In the genomic region with DNA sequence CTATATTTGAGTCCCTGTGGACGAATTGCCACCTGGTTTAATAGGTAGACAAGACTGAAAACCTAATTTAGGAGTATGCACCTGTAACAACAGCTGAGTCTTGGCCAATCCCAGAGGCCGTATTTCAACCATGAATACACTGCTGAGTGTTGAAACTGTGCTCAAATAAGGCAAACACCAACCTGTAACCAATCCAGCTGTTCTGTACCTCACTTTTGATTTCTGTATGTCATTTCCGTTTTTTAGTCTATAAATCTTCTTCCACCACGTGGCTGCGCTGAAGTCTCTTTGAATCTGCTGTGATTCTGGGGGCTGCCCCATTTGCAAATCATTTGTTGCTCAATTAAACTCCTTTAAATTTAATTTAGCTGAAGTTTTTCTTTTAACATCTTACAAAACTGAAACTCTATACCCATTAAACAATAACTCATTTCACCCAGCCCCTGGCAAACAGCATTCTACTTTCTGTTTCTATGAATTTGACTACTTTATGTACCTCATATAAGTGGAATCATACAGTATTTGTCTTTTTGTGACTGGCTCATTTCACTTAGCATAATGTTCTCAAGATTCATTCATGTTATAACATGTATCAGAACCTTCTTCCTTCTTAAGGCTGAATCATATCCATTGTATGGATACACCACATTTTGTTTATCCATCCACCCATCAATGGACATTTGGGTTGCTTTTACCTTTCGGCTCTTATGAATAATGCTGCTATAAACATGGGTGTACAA, we compare ENCODE assay signal across 10 cellular contexts. TPM values are rescaled to one million over a fixed set of nuclear protein-coding genes. Genes with fewer than 3 reads are reported as not detected.
DNase-seq lines count a peak whose midpoint lies in the region; ATAC-seq, FAIRE-seq and TF ChIP-seq lines count a peak whose summit lies in the region.
"Had no signal": no experiment of that assay in that cellular context is flagged by ENCODE, and none has a peak within 500 bp of the region (broad histone marks: within the 10 kb centered on the region; RNA-seq: fewer than 3 reads in every experiment).

No MANE protein-coding gene starts in this region.

- DNase-seq in K562 (ENCODE audit: extremely low read depth in 1 of 4, low spot score in 3 of 4) (no peak), foreskin fibroblast (no peak), RWPE1 (ENCODE audit: low spot score) (no peak), 8988T (no peak), NCI-H82 (lab: John Stamatoyannopoulos, UW) (no peak)
- DNase-seq: activated gamma-delta T cell treated with Interleukin-2 at 50 U/mL for 16 hours, upper lobe of left lung had no signal

- H3K9me1 ChIP-seq in K562 (ENCODE audit: control insufficient read depth, insufficient read depth, low read length): no peaks in the 10 kb centered on the region

- H3K4me1 ChIP-seq in DOHH2 (ENCODE audit: control insufficient read depth, low read length): peaks cover 12% of the 10 kb centered on the region
- no peaks in the 10 kb centered on the region for H3K4me1 ChIP-seq in K562 (replicated peaks in 1 of 2; ENCODE audit: control insufficient read depth in 2 of 2, insufficient read depth in 2 of 2, low read length in 2 of 2)
- H3K4me1 ChIP-seq: upper lobe of left lung had no signal

- no peak overlapping the region for H3K4me3 ChIP-seq in DOHH2 (ENCODE audit: low read length)
- H3K4me3 ChIP-seq in K562: no peak overlapping the region
- no peak overlapping the region for H3K4me3 ChIP-seq in foreskin fibroblast (ENCODE audit: low read depth in 1 of 2, low read length in 2 of 2)
- H3K4me3 ChIP-seq: upper lobe of left lung had no signal

- intact Hi-C loops in K562 (cut with micrococcal nuclease): no loop called here

- no peak for TF ChIP-seq RAD21 in K562 (CRISPR knock-in tag; conservative IDR thresholded peaks at IDR 0.05 in 1 of 2, IDR thresholded peaks at IDR 0.05 in 1 of 2)

- H3K9me3 ChIP-seq in DOHH2 (ENCODE audit: control insufficient read depth, insufficient read depth, low read length) (no peaks in the 10 kb centered on the region), K562 (replicated peaks; ENCODE audit: control insufficient read depth, insufficient read depth, low read depth, low read length) (no peaks in the 10 kb centered on the region)
- H3K9me3 ChIP-seq: upper lobe of left lung had no signal

- BruUV-seq in K562 (replicated peaks; lab: Mats Ljungman, UMichigan): no TSS peak

- H2AFZ ChIP-seq in K562 (ENCODE audit: low read depth, low read length): no peak overlapping the region

- no peak overlapping the region for H3K9ac ChIP-seq in K562 (ENCODE audit: insufficient read depth in 1 of 2, low read depth in 2 of 2, low read length in 2 of 2)

- CTCF ChIA-PET in K562 (lab: Yijun Ruan, JAX; ENCODE audit: low intra/inter-chr PET ratio): no interaction called here
- CTCF ChIA-PET in RWPE1 (lab: Yijun Ruan, JAX): interaction anchor here (0.6 kb wide), 1 partner anchor 613 kb away, joined by 3 read pairs; no protein-coding TSS in a partner anchor

- H3K27ac ChIP-seq in DOHH2 (ENCODE audit: low read depth, low read length): no peak overlapping the region
- no peak overlapping the region for H3K27ac ChIP-seq in K562 (ENCODE audit: extremely low read depth, low read depth, low read length)
- H3K27ac ChIP-seq in RWPE1: no peak overlapping the region
- H3K27ac ChIP-seq: upper lobe of left lung had no signal

- peak overlapping the region; percentile 6; the same call in 1 of the 2 replicates for H3K4me2 ChIP-seq in DOHH2 (ENCODE audit: low read length)
- no peak overlapping the region for H3K4me2 ChIP-seq in K562 (ENCODE audit: insufficient read depth, low read length)

- POLR2A ChIA-PET in K562 (lab: Yijun Ruan, JAX): interaction anchor here (0.8 kb wide), 1 partner anchor 11 kb away, joined by 3 read pairs; no protein-coding TSS in a partner anchor
- POLR2A ChIA-PET in RWPE1 (lab: Yijun Ruan, JAX; ENCODE audit: low non-redundant PET): no interaction called here

- no peaks in the 10 kb centered on the region for H3K9me2 ChIP-seq in DOHH2 (replicated peaks; ENCODE audit: control insufficient read depth, low read length)

- no peak for TF ChIP-seq EP300 in K562 (IDR thresholded peaks at IDR 0.05; ENCODE audit: low read length)

- H3K27me3 ChIP-seq in DOHH2 (ENCODE audit: control insufficient read depth, low read length) (peaks cover 7% of the 10 kb centered on the region; the same call in 1 of the 2 replicates), K562 (ENCODE audit: control insufficient read depth in 2 of 2, insufficient read depth in 2 of 2, low read length in 2 of 2) (peaks cover 13 to 20% of the 10 kb centered on the region in 2 experiments; a peak in 4 of 5 replicates)
- H3K27me3 ChIP-seq: upper lobe of left lung had no signal

- ATAC-seq in GM19467 (IDR thresholded peaks at IDR 0.05; ENCODE audit: unreplicated experiment): peak; percentile 71
- peak; percentile 56 for ATAC-seq in HG03439 (IDR thresholded peaks at IDR 0.05; ENCODE audit: unreplicated experiment)
- ATAC-seq in K562: no peak

- H3K36me3 ChIP-seq in DOHH2 (ENCODE audit: control insufficient read depth, low read length) (no peaks in the 10 kb centered on the region), K562 (ENCODE audit: control insufficient read depth, insufficient read depth, low read length) (no peaks in the 10 kb centered on the region)
- H3K36me3 ChIP-seq: upper lobe of left lung had no signal

- peak; percentile 51 for FAIRE-seq in K562 (lab: Jason Lieb, UNC)

- H3K79me2 ChIP-seq in DOHH2 (ENCODE audit: control insufficient read depth, low read length) (no peaks in the 10 kb centered on the region), K562 (ENCODE audit: control insufficient read depth, insufficient read depth, low read length) (no peaks in the 10 kb centered on the region)

- H3F3A ChIP-seq in DOHH2 (ENCODE audit: control insufficient read depth, insufficient read depth): no peaks in the 10 kb centered on the region

- H4K20me1 ChIP-seq in DOHH2 (ENCODE audit: control insufficient read depth, insufficient read depth, low read depth, low read length) (no peaks in the 10 kb centered on the region), K562 (replicated peaks; ENCODE audit: control insufficient read depth, insufficient read depth, low read length) (no peaks in the 10 kb centered on the region)

- TF ChIP-seq CTCF in DOHH2 (IDR thresholded peaks at IDR 0.05; ENCODE audit: low read depth, low read length, poor library complexity, severe bottlenecking): no peak
- TF ChIP-seq CTCF in K562 (IDR thresholded peaks at IDR 0.05 in 2 of 3, conservative IDR thresholded peaks at IDR 0.05 in 1 of 3; ENCODE audit: insufficient read depth in 2 of 3, low read depth in 1 of 3, low read length in 3 of 3): no peak
- TF ChIP-seq CTCF in foreskin fibroblast (IDR thresholded peaks at IDR 0.05; ENCODE audit: low read depth, low read length): no peak
- no peak for TF ChIP-seq CTCF in RWPE1 (conservative IDR thresholded peaks at IDR 0.05; ENCODE audit: low read depth)

- 1% methylated on average over 6 of the region's 6 CpGs for WGBS in K562 (ENCODE audit: insufficient coverage, low coverage, missing lambda C conversion rate)

- TF ChIP-seq POLR2A in K562 (conservative IDR thresholded peaks at IDR 0.05): no peak

- in situ Hi-C loops in K562 (cut with MboI): no loop called here

TF ChIP-seq in K562, 482 proteins besides CTCF, POLR2A, EP300 and RAD21 (continues in another document):
- peak; percentile 38 for TF ChIP-seq MEIS2 (IDR thresholded peaks at IDR 0.05; ENCODE audit: partially characterized antibody)
- TF ChIP-seq, protein P1, sequence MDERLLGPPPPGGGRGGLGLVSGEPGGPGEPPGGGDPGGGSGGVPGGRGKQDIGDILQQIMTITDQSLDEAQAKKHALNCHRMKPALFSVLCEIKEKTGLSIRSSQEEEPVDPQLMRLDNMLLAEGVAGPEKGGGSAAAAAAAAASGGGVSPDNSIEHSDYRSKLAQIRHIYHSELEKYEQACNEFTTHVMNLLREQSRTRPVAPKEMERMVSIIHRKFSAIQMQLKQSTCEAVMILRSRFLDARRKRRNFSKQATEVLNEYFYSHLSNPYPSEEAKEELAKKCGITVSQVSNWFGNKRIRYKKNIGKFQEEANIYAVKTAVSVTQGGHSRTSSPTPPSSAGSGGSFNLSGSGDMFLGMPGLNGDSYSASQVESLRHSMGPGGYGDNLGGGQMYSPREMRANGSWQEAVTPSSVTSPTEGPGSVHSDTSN (CRISPR knock-in tag; IDR thresholded peaks at IDR 0.05; ENCODE audit: low read depth): no peak
- TF ChIP-seq, protein P1 (tag; conservative IDR thresholded peaks at IDR 0.05; ENCODE audit: low read depth): peak; percentile 32; the same call in 1 of the 2 replicates
- TF ChIP-seq CBX8 (IDR thresholded peaks at IDR 0.05; ENCODE audit: borderline replicate concordance, extremely low read depth, low read depth, low read length, poor library complexity, severe bottlenecking): peak; percentile 83
- no peak for TF ChIP-seq ZBTB8A (IDR thresholded peaks at IDR 0.05; ENCODE audit: partially characterized antibody)
- TF ChIP-seq ASH1L (IDR thresholded peaks at IDR 0.05; ENCODE audit: borderline replicate concordance, low read depth, partially characterized antibody): no peak

RNA-seq across cellular contexts. Expression of a gene that starts 7.5 kb away (rescaled TPM):
- total RNA-seq in K562 (2011; cell fraction: chromatin; rRNA removed; ENCODE audit: low replicate concordance): 9.5 and 20.9 TPM in 2 replicates
- 5.9 and 6.2 TPM in 2 replicates for total RNA-seq in K562 (2011; cell fraction: nucleolus; rRNA removed)
- 13.0 and 14.9 TPM in 2 replicates for total RNA-seq in K562 (2011; cell fraction: nucleoplasm; rRNA removed)
- total RNA-seq in K562 (2014; rRNA removed) (7.8 and 9.1 TPM in 2 replicates), K562 (2014; rRNA removed; fragmentation: Illumina TruSeq; extraction: Trizol) (10.3 and 13.4 TPM in 2 replicates), K562 (2015; rRNA removed; fragmentation: Illumina TruSeq; extraction: Trizol) (4.9 and 5.4 TPM in 2 replicates), K562 (2021) (12.0 and 12.3 TPM in 2 replicates)
- polyA plus RNA-seq in K562 (2011; rRNA removed) (34.4 and 37.4 TPM in 2 replicates), K562 (2014; fragmentation: Illumina TruSeq; extraction: Trizol) (10.9 and 11.9 TPM in 2 replicates), K562 (2014; fragmentation: Nextera tagmentation; extraction: Ambion mirVana) (10 to 100 TPM; 19.0 to 23.8 TPM), K562 (2014; rRNA removed) (13.5 and 15.0 TPM in 2 replicates)
- 14.7 and 17.6 TPM in 2 replicates for polyA plus RNA-seq in K562 (2011; cell fraction: cytosol; rRNA removed)
- polyA plus RNA-seq in K562 (2011; cell fraction: nucleus; rRNA removed): 10.9 and 20.4 TPM in 2 replicates
- 12.8 and 40.6 TPM in 2 replicates for polyA plus RNA-seq in K562 (2012)
- 31.6 and 33.5 TPM in 2 replicates for polyA minus RNA-seq in K562 (2011; rRNA and poly(A)+ RNA removed)
- 10.4 and 11.4 TPM in 2 replicates for polyA minus RNA-seq in K562 (2011; cell fraction: cytosol; rRNA and poly(A)+ RNA removed)
- polyA minus RNA-seq in K562 (2011; cell fraction: nucleus; rRNA and poly(A)+ RNA removed): 6.6 and 11.2 TPM in 2 replicates
